Comparison of ENCODE assay signal across 10 cellular contexts in genomic region chrX:151922692-151923091, GRCh38. TPM values are rescaled to one million over a fixed set of nuclear protein-coding genes. Genes with fewer than 3 reads are reported as not detected.
"Had no signal": no experiment of that assay in that cellular context is flagged by ENCODE, and none has a peak within 500 bp of the region (broad histone marks: within the 10 kb centered on the region; RNA-seq: fewer than 3 reads in every experiment).

No MANE protein-coding gene starts in this region.

- H3K4me3 ChIP-seq: K562 had no signal

- H3K27ac ChIP-seq: HL-60, KMS-11 had no signal

- DNase-seq: IMR-90, KBM-7, KG1 had no signal

RNA-seq across cellular contexts. Expression of gene MAGEA4, which starts 10.0 kb away (rescaled TPM):
- total RNA-seq: HepG2, HT-29, HT1080, IMR-90 had no signal
- polyA plus RNA-seq: HepG2, IgD-negative memory B cell, IMR-90 had no signal

RNA-seq across cellular contexts. Expression of gene GABRE, which starts 51.8 kb away (rescaled TPM):
- polyA plus RNA-seq: IgD-negative memory B cell had no signal
